Comparison of ENCODE assay signal across 20 cellular contexts in the genomic region with DNA sequence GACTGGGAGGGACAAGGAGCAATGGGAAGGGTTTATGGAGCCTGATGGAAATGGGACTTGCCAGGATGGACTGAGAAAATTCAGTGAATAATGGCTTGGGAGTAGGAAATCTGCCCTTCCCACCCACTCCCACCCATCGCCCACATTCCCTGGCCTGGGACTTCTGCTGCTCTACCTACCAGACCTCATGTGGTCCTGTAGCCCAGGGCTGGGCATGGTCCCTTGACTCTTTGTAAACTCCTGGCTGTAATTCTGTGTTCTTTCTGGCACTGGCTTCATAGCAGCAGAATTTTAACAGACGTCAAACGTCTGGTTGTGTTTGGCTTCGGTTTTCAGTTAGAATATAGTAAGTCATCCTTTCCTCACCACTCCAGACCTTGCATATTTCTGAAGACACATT.
"Had no signal": no experiment of that assay in that cellular context is flagged by ENCODE, and none has a peak within 500 bp of the region (broad histone marks: within the 10 kb centered on the region; RNA-seq: fewer than 3 reads in every experiment).

No MANE protein-coding gene starts in this region.

- H3K27me3 Mint-ChIP-seq: activated CD4-positive, alpha-beta T cell treated with anti-CD3 and anti-CD28 coated beads for 36 hours; activated naive CD8-positive, alpha-beta T cell treated with anti-CD3 and anti-CD28 coated beads for 36 hours; type B pancreatic cell had no signal

- H3K36me3 Mint-ChIP-seq: activated naive CD8-positive, alpha-beta T cell treated with anti-CD3 and anti-CD28 coated beads for 36 hours; brain; stimulated activated naive B cell treated with anti-CD40 and anti-IgM and Interleukin-4, amounts not matched to agents 10 μg/mL and 1 μg/mL and 100 μg/mL, for 72 hours; type B pancreatic cell; WTC11 had no signal

- H3K9me3 ChIP-seq: prostate gland, right lobe of liver, SK-N-SH, spleen had no signal

- H3K4me1 Mint-ChIP-seq: brain; stimulated activated naive B cell treated with anti-CD40 and anti-IgM and Interleukin-4, amounts not matched to agents 10 μg/mL and 1 μg/mL and 100 μg/mL, for 72 hours; WTC11 had no signal

- H3K27me3 ChIP-seq: foreskin keratinocyte, right lobe of liver, spleen had no signal

- DNase-seq: activated CD4-positive, alpha-beta T cell treated with anti-CD3 and anti-CD28 coated beads for 36 hours; activated CD4-positive, alpha-beta T cell treated with anti-CD3 and anti-CD28 coated beads, Interleukin-2, amount 50 U/mL, for 48 hours; activated naive CD4-positive, alpha-beta T cell; activated naive CD8-positive, alpha-beta T cell treated with anti-CD3 and anti-CD28 coated beads for 36 hours; activated T-cell treated with anti-CD3 and anti-CD28 coated beads for 4 hours; amniotic stem cell; central memory CD4-positive, alpha-beta T cell; cortex of kidney; effector CD8-positive, alpha-beta T cell; foreskin keratinocyte; mammary epithelial cell; right lobe of liver; SK-N-SH; spleen; stimulated activated naive B cell treated with anti-CD40 and anti-IgM and Interleukin-4, amounts not matched to agents 10 μg/mL and 1 μg/mL and 100 μg/mL, for 72 hours had no signal

- H3K9ac ChIP-seq: SK-N-SH had no signal

- ATAC-seq: activated CD4-positive, alpha-beta T cell treated with anti-CD3 and anti-CD28 coated beads for 36 hours; foreskin keratinocyte; stimulated activated naive B cell treated with anti-CD40 and anti-IgM and Interleukin-4, amounts not matched to agents 10 μg/mL and 1 μg/mL and 100 μg/mL, for 72 hours; WTC11 had no signal

- H3K36me3 ChIP-seq: prostate gland, right lobe of liver, spleen had no signal

- H3K4me3 Mint-ChIP-seq: activated CD4-positive, alpha-beta T cell treated with anti-CD3 and anti-CD28 coated beads for 36 hours; activated naive CD8-positive, alpha-beta T cell treated with anti-CD3 and anti-CD28 coated beads for 36 hours; activated T-helper 1 cell treated with anti-CD3 and anti-CD28 coated beads, Interleukin-12 subunit alpha, Interleukin-12 subunit beta, Interleukin-2, Interleukin-4 antibody, amounts not matched to agents 30 ng/mL and 10 ng/mL and 1 ng/mL, durations not matched to agents 14 hours and 24 hours and 36 hours; brain; stimulated activated naive B cell treated with anti-CD40 and anti-IgM and Interleukin-4, amounts not matched to agents 10 μg/mL and 1 μg/mL and 100 μg/mL, for 72 hours; type B pancreatic cell; WTC11 had no signal

- H3K4me3 ChIP-seq: prostate gland, right lobe of liver, spleen had no signal

- H3K4me2 ChIP-seq: SK-N-SH had no signal

- H3K4me1 ChIP-seq: foreskin keratinocyte, prostate gland, spleen had no signal

- H3K27ac ChIP-seq: foreskin keratinocyte, prostate gland, right lobe of liver, spleen had no signal

- H3K27ac Mint-ChIP-seq: activated CD4-positive, alpha-beta T cell treated with anti-CD3 and anti-CD28 coated beads for 36 hours; activated naive CD8-positive, alpha-beta T cell treated with anti-CD3 and anti-CD28 coated beads for 36 hours; activated T-helper 1 cell treated with anti-CD3 and anti-CD28 coated beads, Interleukin-12 subunit alpha, Interleukin-12 subunit beta, Interleukin-2, Interleukin-4 antibody, amounts not matched to agents 30 ng/mL and 10 ng/mL and 1 ng/mL, durations not matched to agents 14 hours and 24 hours and 36 hours; type B pancreatic cell; WTC11 had no signal

- H3K9me3 Mint-ChIP-seq: activated naive CD8-positive, alpha-beta T cell treated with anti-CD3 and anti-CD28 coated beads for 36 hours; activated T-helper 1 cell treated with anti-CD3 and anti-CD28 coated beads, Interleukin-12 subunit alpha, Interleukin-12 subunit beta, Interleukin-2, Interleukin-4 antibody, amounts not matched to agents 30 ng/mL and 10 ng/mL and 1 ng/mL, durations not matched to agents 14 hours and 24 hours and 36 hours; stimulated activated naive B cell treated with anti-CD40 and anti-IgM and Interleukin-4, amounts not matched to agents 10 μg/mL and 1 μg/mL and 100 μg/mL, for 72 hours; type B pancreatic cell had no signal
